7 cellular contexts compared by ENCODE assay signal in the genomic region with DNA sequence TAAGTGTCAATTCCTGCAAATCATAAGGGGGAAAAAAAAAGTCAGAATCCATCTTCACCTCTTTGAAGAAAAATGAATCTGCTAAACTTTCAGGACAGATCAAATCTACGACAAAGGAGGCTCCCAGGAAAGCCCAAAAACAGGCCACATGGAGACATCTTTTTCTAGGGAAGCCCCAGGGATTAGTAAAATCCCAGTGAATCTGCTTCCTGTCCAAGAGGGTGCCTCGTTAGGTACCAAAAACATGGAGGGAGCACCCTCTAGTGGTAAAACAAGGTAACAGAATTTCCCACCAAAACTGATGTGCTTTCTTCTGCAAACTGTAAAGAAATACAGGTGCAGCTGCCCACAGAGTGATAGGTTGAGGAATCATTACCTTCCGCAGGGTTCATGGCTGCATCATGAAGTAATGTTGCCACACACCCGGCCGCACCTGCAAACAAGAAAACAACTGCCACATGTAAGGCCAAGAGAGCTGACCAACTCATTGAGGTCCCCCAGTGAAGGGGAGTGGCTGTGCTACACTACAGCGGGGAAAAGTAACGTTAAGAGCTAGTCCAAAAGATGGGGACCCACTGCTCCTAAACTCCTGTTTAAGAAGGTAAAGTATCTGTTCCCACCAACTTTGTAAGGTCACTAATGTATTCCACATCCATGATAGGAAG. TPM values are rescaled to one million over a fixed set of nuclear protein-coding genes. Genes with fewer than 3 reads are reported as not detected.
DNase-seq lines count a peak whose midpoint lies in the region; ATAC-seq and TF ChIP-seq lines count a peak whose summit lies in the region.

No MANE protein-coding gene starts in this region.

- peak; percentile 40 to 77 (median 60) for ATAC-seq in heart left ventricle
- peak; percentile 60 to 83 (median 70) for ATAC-seq in psoas muscle
- no peak for ATAC-seq in HG03457 (IDR thresholded peaks at IDR 0.05; ENCODE audit: unreplicated experiment)

- no peaks in the 10 kb centered on the region for H3K9me3 Mint-ChIP-seq in activated naive CD8-positive, alpha-beta T cell treated with anti-CD3 and anti-CD28 coated beads for 36 hours

- H3K4me3 Mint-ChIP-seq in activated naive CD8-positive, alpha-beta T cell treated with anti-CD3 and anti-CD28 coated beads for 36 hours: no peak overlapping the region

- H3K27me3 ChIP-seq in H7 (ENCODE audit: control insufficient read depth, insufficient read depth, low read length): no peaks in the 10 kb centered on the region
- no peaks in the 10 kb centered on the region for H3K27me3 ChIP-seq in heart left ventricle
- no peaks in the 10 kb centered on the region for H3K27me3 ChIP-seq in psoas muscle (ENCODE audit: insufficient read depth in 3 of 3, low read length in 2 of 3)

- intact Hi-C loops in heart left ventricle (cut with DNase I) (loop anchor here (1.0 to 10.0 kb wide), 9 partner anchors 103 to 1147 kb away; a partner anchor contains a TSS), psoas muscle (cut with DNase I) (loop anchor here (2.0 to 5.0 kb wide), 5 partner anchors 53 to 220 kb away; no protein-coding TSS in a partner anchor)

- H3K4me1 Mint-ChIP-seq in activated naive CD8-positive, alpha-beta T cell treated with anti-CD3 and anti-CD28 coated beads for 36 hours: peaks cover 30% of the 10 kb centered on the region

- H3K36me3 ChIP-seq in H7 (replicated peaks; ENCODE audit: control insufficient read depth, insufficient read depth, low read length): peaks cover 5% of the 10 kb centered on the region
- H3K36me3 ChIP-seq in heart left ventricle: peaks cover 0 to 60% (median 47%) of the 10 kb centered on the region in 9 donors
- peaks cover 6 to 66% of the 10 kb centered on the region in 2 donors for H3K36me3 ChIP-seq in psoas muscle (ENCODE audit: insufficient read depth in 1 of 2, low read depth in 1 of 2)

- peaks cover 12% of the 10 kb centered on the region for H3K36me3 Mint-ChIP-seq in activated naive CD8-positive, alpha-beta T cell treated with anti-CD3 and anti-CD28 coated beads for 36 hours

- TF ChIP-seq CTCF in heart left ventricle (IDR thresholded peaks at IDR 0.05) (peak; percentile 71 to 90 (median 81)), psoas muscle (IDR thresholded peaks at IDR 0.05) (peak; percentile 84)

- no peaks in the 10 kb centered on the region for H3K27me3 Mint-ChIP-seq in activated naive CD8-positive, alpha-beta T cell treated with anti-CD3 and anti-CD28 coated beads for 36 hours

- H3K9me3 ChIP-seq in heart left ventricle (no peaks in the 10 kb centered on the region), psoas muscle (no peaks in the 10 kb centered on the region)

- DNase-seq in DMS79 (lab: John Stamatoyannopoulos, UW) (peak; percentile 6), H7 (peak; percentile 76), NCI-H345 (lab: John Stamatoyannopoulos, UW) (peak; percentile 45), heart left ventricle (peak in 1 of 5 donors; percentile 31), psoas muscle (no peak)
- DNase-seq in activated naive CD8-positive, alpha-beta T cell treated with anti-CD3 and anti-CD28 coated beads for 36 hours: peak; percentile 15

- H3K4me1 ChIP-seq in heart left ventricle (peaks cover 4 to 23% (median 11%) of the 10 kb centered on the region in 12 donors), psoas muscle (peaks cover 13% of the 10 kb centered on the region)

- H3K27ac ChIP-seq in heart left ventricle (no peak overlapping the region), psoas muscle (no peak overlapping the region)

- TF ChIP-seq POLR2A in heart left ventricle (IDR thresholded peaks at IDR 0.05): no peak

- WGBS in heart left ventricle, 4 donors: 23 to 30% (median 27%) methylated on average over 7 of the region's 7 CpGs
- 21 to 38% (median 26%) methylated on average over 7 of the region's 7 CpGs for WGBS in psoas muscle, 3 donors

- peak overlapping the region; percentile 40 for H3K27ac Mint-ChIP-seq in activated naive CD8-positive, alpha-beta T cell treated with anti-CD3 and anti-CD28 coated beads for 36 hours

- H3K4me3 ChIP-seq in H7 (ENCODE audit: insufficient read depth, low read depth, low read length) (no peak overlapping the region), heart left ventricle (no peak overlapping the region), psoas muscle (no peak overlapping the region)

RNA-seq across cellular contexts. Expression of a gene that starts 7.9 kb away (rescaled TPM):
- 21.5 and 24.0 TPM in 2 replicates for total RNA-seq in H7 (2014; rRNA removed; shearing (Covaris generic))
- total RNA-seq in activated naive CD8-positive, alpha-beta T cell treated with anti-CD3 and anti-CD28 coated beads for 36 hours: 10 to 100 TPM; 51.9 to 54.9 TPM
- total RNA-seq in heart left ventricle (10 to 100 TPM; 15.3 to 43.3 (median 32.2) TPM), psoas muscle (10 to 100 TPM; 30.6 to 64.1 (median 61.9) TPM)
- polyA plus RNA-seq in heart left ventricle (10 to 100 TPM; 34.7 to 56.3 TPM), psoas muscle (10 to 100 TPM; 41.3 to 69.8 (median 44.7) TPM)

RNA-seq across cellular contexts. Expression of a gene that starts 47.0 kb away (rescaled TPM):
- 8.2 and 8.6 TPM in 2 replicates for total RNA-seq in H7 (2014; rRNA removed; shearing (Covaris generic))
- total RNA-seq in activated naive CD8-positive, alpha-beta T cell treated with anti-CD3 and anti-CD28 coated beads for 36 hours: 1 to 10 TPM; 4.4 to 5.2 TPM
- total RNA-seq in heart left ventricle (1 to 10 TPM; 1.1 to 5.6 (median 2.7) TPM), psoas muscle (1 to 10 TPM; 1.1 to 2.1 (median 1.4) TPM)
- polyA plus RNA-seq in heart left ventricle (1 to 10 TPM in 1 of 2 donors, under 1 TPM in 1; 0.23 to 3.8 TPM), psoas muscle (1 to 10 TPM in 1 of 3 donors, under 1 TPM in 2; 0.35 to 3.3 (median 0.92) TPM)

Comparison
In these comparisons a context has a peak if more than half of its experiments do, and no peak if none do; other contexts are left out.
1. DNase-seq: peak in DMS79 (single experiment), H7 (single experiment), NCI-H345 (single experiment) and activated naive CD8-positive, alpha-beta T cell treated with anti-CD3 and anti-CD28 coated beads for 36 hours (single experiment); none in psoas muscle (0 of 2).